ENCODE assay signal across 19 cellular contexts in genomic region chr16:27754788-27755690, GRCh38.
"Had no signal": no experiment of that assay in that cellular context is flagged by ENCODE, and none has a peak within 500 bp of the region (broad histone marks: within the 10 kb centered on the region; RNA-seq: fewer than 3 reads in every experiment).

No MANE protein-coding gene starts in this region.

- FAIRE-seq: pancreas had no signal

- H3K27me3 ChIP-seq: brain microvascular endothelial cell, pancreas, tibial nerve, uterus had no signal

- H3K36me3 ChIP-seq: brain microvascular endothelial cell, pancreas, uterus had no signal

- H3K4me1 ChIP-seq: pancreas, uterus had no signal

- ATAC-seq: activated CD4-positive, CD25-positive, alpha-beta regulatory T cell treated with anti-CD3 and anti-CD28 coated beads, Interleukin-2, amount 50 U/mL, for 24 hours; activated T-cell treated with anti-CD3 and anti-CD28 coated beads, Interleukin-2, amount 50 U/mL, for 4 hours; pancreas; stimulated activated naive B cell treated with anti-CD40 and anti-IgM and Interleukin-4, amounts not matched to agents 10 μg/mL and 1 μg/mL and 100 μg/mL, for 72 hours; T-cell had no signal

- H3K4me3 ChIP-seq: coronary artery, pancreas, tibial nerve, uterus had no signal

- H3K27ac ChIP-seq: brain microvascular endothelial cell, coronary artery, pancreas, tibial nerve, uterus had no signal

- H3K9me3 ChIP-seq: pancreas, tibial nerve, uterus had no signal

- DNase-seq: activated CD4-positive, alpha-beta memory T cell treated with anti-CD3 and anti-CD28 coated beads for 36 hours; activated effector memory CD4-positive, alpha-beta T cell treated with anti-CD3 and anti-CD28 coated beads, Interleukin-2, amount 50 U/mL, for 16 hours; activated naive CD8-positive, alpha-beta T cell treated with anti-CD3 and anti-CD28 coated beads for 36 hours; activated T-cell treated with anti-CD3 and anti-CD28 coated beads, Interleukin-2, amount 50 U/mL, for 4 hours; amygdala; brain microvascular endothelial cell; effector CD4-positive, alpha-beta T cell; foreskin fibroblast; head of caudate nucleus; immature natural killer cell; pancreas; stimulated activated CD4-positive, alpha-beta T cell treated with anti-CD3 and anti-CD28 coated beads, Interleukin-2, amount 100 ng/mL, for 48 hours; stimulated activated naive B cell treated with anti-CD40 and anti-IgM and Interleukin-4, amounts not matched to agents 10 μg/mL and 1 μg/mL and 100 μg/mL, for 72 hours; T-cell; T-helper 9 cell; uterus had no signal
